12 cellular contexts compared by ENCODE assay signal in genomic region chr7:2660359-2661095, GRCh38. TPM values are rescaled to one million over a fixed set of nuclear protein-coding genes. Genes with fewer than 3 reads are reported as not detected.
DNase-seq lines count a peak whose midpoint lies in the region; ATAC-seq and TF ChIP-seq lines count a peak whose summit lies in the region.
"Had no signal": no experiment of that assay in that cellular context is flagged by ENCODE, and none has a peak within 500 bp of the region (broad histone marks: within the 10 kb centered on the region; RNA-seq: fewer than 3 reads in every experiment).

No MANE protein-coding gene starts in this region.

- no peaks in the 10 kb centered on the region for H3K4me1 ChIP-seq in A673 (ENCODE audit: insufficient read depth, low read length, poor library complexity, severe bottlenecking)
- peaks cover 33% of the 10 kb centered on the region for H3K4me1 ChIP-seq in mesenchymal stem cell (ENCODE audit: control insufficient read depth, insufficient read depth, low read depth, low read length)

- no TSS peak for BruUV-seq in A673 (replicated peaks; lab: Mats Ljungman, UMichigan)

- H3K4me1 Mint-ChIP-seq in glutamatergic neuron (ENCODE audit: low read depth, unreplicated experiment) (peaks cover 3% of the 10 kb centered on the region), T-helper 17 cell (no peaks in the 10 kb centered on the region)

- H3K14ac ChIP-seq in mesenchymal stem cell (ENCODE audit: low read length in 2 of 2): no peak overlapping the region

- intact Hi-C loops in A673 (cut with micrococcal nuclease; ENCODE audit: unreplicated experiment): no loop called here

- H3K79me1 ChIP-seq in mesenchymal stem cell (replicated peaks; ENCODE audit: low read length, poor library complexity, severe bottlenecking): peaks cover 45% of the 10 kb centered on the region

- TF ChIP-seq CTCF in A673 (conservative IDR thresholded peaks at IDR 0.05; ENCODE audit: low read depth, low read length): peak; percentile 48
- peak; percentile 13 for TF ChIP-seq CTCF in GM20000 (IDR thresholded peaks at IDR 0.05; ENCODE audit: extremely low read depth, missing control alignments)
- TF ChIP-seq CTCF in WERI-Rb-1 (IDR thresholded peaks at IDR 0.05; ENCODE audit: low read depth, low read length): peak; percentile 62
- TF ChIP-seq CTCF in glutamatergic neuron (IDR thresholded peaks at IDR 0.05; ENCODE audit: partially characterized antibody, unreplicated experiment): peak; percentile 45

- H3K4ac ChIP-seq in mesenchymal stem cell (ENCODE audit: low read depth in 1 of 2, low read length in 2 of 2): no peak overlapping the region

- POLR2A ChIA-PET in A673 (lab: Charles Lee; ENCODE audit: low non-redundant PET): no interaction called here

- no peak for ATAC-seq in T-helper 17 cell

- H3K27ac ChIP-seq in A673 (ENCODE audit: low read depth, low read length, poor library complexity, severe bottlenecking): no peak overlapping the region
- no peak overlapping the region for H3K27ac ChIP-seq in WERI-Rb-1
- H3K27ac ChIP-seq in mesenchymal stem cell (ENCODE audit: low read length, poor library complexity, severe bottlenecking): no peak overlapping the region
- H3K27ac ChIP-seq: coronary artery had no signal

- CTCF ChIA-PET in A673 (lab: Charles Lee): no interaction called here

- H3K36me3 ChIP-seq in A673 (ENCODE audit: insufficient read depth, low read length, poor library complexity, severe bottlenecking) (peaks cover 34% of the 10 kb centered on the region), WERI-Rb-1 (peaks cover 55% of the 10 kb centered on the region), mesenchymal stem cell (ENCODE audit: control insufficient read depth in 1 of 2, insufficient read depth in 2 of 2, low read depth in 1 of 2, low read length in 2 of 2) (peaks cover 31 to 91% of the 10 kb centered on the region in 2 experiments)

- H3K9me3 Mint-ChIP-seq in glutamatergic neuron (ENCODE audit: unreplicated experiment): peaks cover 9% of the 10 kb centered on the region

- 85% methylated on average over 33 of the region's 36 CpGs for WGBS in mesenchymal stem cell

- no peaks in the 10 kb centered on the region for H3K27me3 ChIP-seq in A673 (replicated peaks; ENCODE audit: insufficient read depth, low read depth, low read length, poor library complexity)
- no peaks in the 10 kb centered on the region for H3K27me3 ChIP-seq in WERI-Rb-1 (ENCODE audit: insufficient read depth, low read depth, severe bottlenecking)
- peaks cover 0 to 3% of the 10 kb centered on the region in 2 experiments for H3K27me3 ChIP-seq in mesenchymal stem cell (ENCODE audit: control insufficient read depth in 1 of 2, insufficient read depth in 1 of 2, low read length in 2 of 2)

- H2BK15ac ChIP-seq in mesenchymal stem cell (ENCODE audit: low read depth, poor library complexity, severe bottlenecking): no peak overlapping the region

- no peak overlapping the region for H2BK120ac ChIP-seq in mesenchymal stem cell (ENCODE audit: low read depth, low read length)

- H3K36me3 Mint-ChIP-seq in glutamatergic neuron (ENCODE audit: unreplicated experiment): peaks cover 6% of the 10 kb centered on the region
- no peaks in the 10 kb centered on the region for H3K36me3 Mint-ChIP-seq in T-helper 17 cell (ENCODE audit: low read depth)

- H3K9me3 ChIP-seq in A673 (ENCODE audit: low read depth, low read length, poor library complexity, severe bottlenecking) (no peaks in the 10 kb centered on the region), WERI-Rb-1 (ENCODE audit: severe bottlenecking) (no peaks in the 10 kb centered on the region), mesenchymal stem cell (ENCODE audit: control insufficient read depth, low read length) (no peaks in the 10 kb centered on the region), T-helper 17 cell (ENCODE audit: control insufficient read depth, low read length, poor library complexity, severe bottlenecking) (no peaks in the 10 kb centered on the region)

- DNase-seq in A673 (ENCODE audit: low spot score) (peak; percentile 47), GM20000 (ENCODE audit: low spot score) (no peak), WERI-Rb-1 (no peak), glutamatergic neuron (no peak), mesenchymal stem cell (no peak), T-helper 17 cell (no peak), iPS-NIHi11 (ENCODE audit: low spot score) (no peak), NCI-H526 treated with DMSO at 0.1 percent for 48 hours (lab: John Stamatoyannopoulos, UW) (no peak)
- DNase-seq: activated naive CD4-positive, alpha-beta T cell; NCI-H510A treated with DMSO at 0.1 percent for 48 hours; stimulated activated CD4-positive, alpha-beta T cell treated with anti-CD3 and anti-CD28 coated beads, Interleukin-2, amount 100 ng/mL, for 24 hours had no signal

- no peak overlapping the region for H4K8ac ChIP-seq in mesenchymal stem cell (ENCODE audit: low read length)

- no peak overlapping the region for H3K18ac ChIP-seq in mesenchymal stem cell (ENCODE audit: low read depth in 1 of 2, low read length in 2 of 2)

- no peak overlapping the region for H3K4me2 ChIP-seq in mesenchymal stem cell (ENCODE audit: low read length, poor library complexity, severe bottlenecking)

- H3K9ac ChIP-seq in mesenchymal stem cell (ENCODE audit: low read length): no peak overlapping the region

- no peak overlapping the region for H2AK5ac ChIP-seq in mesenchymal stem cell (ENCODE audit: low read length, severe bottlenecking)

- no peak overlapping the region for H2AFZ ChIP-seq in mesenchymal stem cell (ENCODE audit: low read depth, low read length)

- no peak overlapping the region for H2BK5ac ChIP-seq in mesenchymal stem cell (ENCODE audit: low read depth, low read length, poor library complexity, severe bottlenecking)

- H3K23ac ChIP-seq in mesenchymal stem cell (ENCODE audit: low read length in 2 of 2): no peak overlapping the region

- no peak overlapping the region for H3K27ac Mint-ChIP-seq in glutamatergic neuron (ENCODE audit: unreplicated experiment)
- no peak overlapping the region for H3K27ac Mint-ChIP-seq in T-helper 17 cell

- H3K4me3 ChIP-seq in A673 (ENCODE audit: low read depth, low read length, poor library complexity, severe bottlenecking) (no peak overlapping the region), WERI-Rb-1 (ENCODE audit: low read depth, low read length) (no peak overlapping the region), mesenchymal stem cell (ENCODE audit: insufficient read depth in 1 of 2, low read depth in 1 of 2, low read length in 2 of 2) (no peak overlapping the region)
- H3K4me3 ChIP-seq: coronary artery had no signal

- no peak overlapping the region for H2BK12ac ChIP-seq in mesenchymal stem cell (ENCODE audit: low read length in 2 of 2)

- H4K91ac ChIP-seq in mesenchymal stem cell (ENCODE audit: low read length): no peak overlapping the region

- H3K4me3 Mint-ChIP-seq in glutamatergic neuron (ENCODE audit: unreplicated experiment) (no peak overlapping the region), T-helper 17 cell (no peak overlapping the region)

- H3K27me3 Mint-ChIP-seq in glutamatergic neuron (ENCODE audit: unreplicated experiment): peaks cover 14% of the 10 kb centered on the region
- H3K27me3 Mint-ChIP-seq in T-helper 17 cell: no peaks in the 10 kb centered on the region

RNA-seq across cellular contexts. Expression of gene AMZ1, which starts 27.5 kb away (rescaled TPM):
- total RNA-seq in A673 (2021): not detected in 2 replicates
- 0.15 TPM for total RNA-seq in glutamatergic neuron (ENCODE audit: unreplicated experiment)
- polyA plus RNA-seq in mesenchymal stem cell (2013, experiment 1 of 2): 0.06 TPM
- 0.07 TPM for polyA plus RNA-seq in mesenchymal stem cell (2013, experiment 2 of 2)
- under 1 TPM; 0.32 to 0.76 TPM for total RNA-seq in T-helper 17 cell

RNA-seq across cellular contexts. Expression of gene TTYH3, which starts 28.7 kb away (rescaled TPM):
- total RNA-seq in A673 (2021) (248 and 256 TPM in 2 replicates), glutamatergic neuron (ENCODE audit: unreplicated experiment) (324 TPM), T-helper 17 cell (10 to 100 TPM; 13.2 to 14.8 TPM)
- 198 TPM for polyA plus RNA-seq in mesenchymal stem cell (2013, experiment 1 of 2)
- 194 TPM for polyA plus RNA-seq in mesenchymal stem cell (2013, experiment 2 of 2)

Comparison
In these comparisons a context has a peak if more than half of its experiments do, and no peak if none do; other contexts are left out.
1. RNA of gene TTYH3, which starts 28.7 kb away (total RNA-seq): 324 TPM in glutamatergic neuron (single experiment) and 248 to 256 TPM in A673; 13.2 to 14.8 TPM in T-helper 17 cell; every median in the first group is over 10 times any median in the second.
2. Peak in every context shown above with its lines, with median percentiles within 50 percentile points of each other: CTCF ChIP-seq.